17 cellular contexts compared by ENCODE assay signal in genomic region chr2:9802576-9802993, GRCh38. TPM values are rescaled to one million over a fixed set of nuclear protein-coding genes. Genes with fewer than 3 reads are reported as not detected.
A peak's percentile ranks its signal among the peaks of the same experiment; 100 is the strongest.
DNase-seq lines count a peak whose midpoint lies in the region; ATAC-seq, FAIRE-seq and TF ChIP-seq lines count a peak whose summit lies in the region.
"Had no signal": no experiment of that assay in that cellular context is flagged by ENCODE, and none has a peak within 500 bp of the region (broad histone marks: within the 10 kb centered on the region; RNA-seq: fewer than 3 reads in every experiment).

No MANE protein-coding gene starts in this region.

- no peak for DNase-seq in CD8-positive, alpha-beta memory T cell
- DNase-seq in astrocyte (ENCODE audit: low read depth) (no peak), HepG2 (ENCODE audit: low spot score) (no peak), small intestine (no peak)
- DNase-seq in activated naive CD8-positive, alpha-beta T cell treated with anti-CD3 and anti-CD28 coated beads, Interleukin-2, amount 50 U/mL, for 24 hours = no peak
- DNase-seq in activated T-cell treated with anti-CD3 and anti-CD28 coated beads, Interleukin-2, amount 50 U/mL, for 1 hour = no peak
- DNase-seq: activated CD4-positive, CD25-positive, alpha-beta regulatory T cell treated with anti-CD3 and anti-CD28 coated beads, Interleukin-2, amount 50 U/mL, for 72 hours; amniotic stem cell; NCI-H187; NCI-H526; stimulated activated CD4-positive, alpha-beta T cell treated with anti-CD3 and anti-CD28 coated beads, Interleukin-1b, Interleukin-23, amount 100 ng/mL, for 48 hours had no signal

- peak overlapping the region in 5 of 8 donors; percentile 27 to 88 (median 64) for H3K27ac Mint-ChIP-seq in CD8-positive, alpha-beta memory T cell
- peak overlapping the region; percentile 97 for H3K27ac Mint-ChIP-seq in astrocyte (ENCODE audit: unreplicated experiment)
- H3K27ac Mint-ChIP-seq in activated naive CD8-positive, alpha-beta T cell treated with anti-CD3 and anti-CD28 coated beads, Interleukin-2, amount 50 U/mL, for 24 hours = no peak overlapping the region

- in situ Hi-C loops in HepG2 (cut with HindIII; ENCODE audit: extremely low pct_ligation_motif_present, low pct_unique_long_range_greater_than_20kb) = loop anchor here (25.0 kb wide), 1 partner anchor 635 kb away; the partner anchor contains the start of gene ODC1

- intact Hi-C loops in HepG2 (cut with micrococcal nuclease; ENCODE audit: unreplicated experiment) = no loop called here

- CTCF ChIA-PET in CD8-positive, alpha-beta memory T cell (lab: Charles Lee) = interaction anchor here (1.0 to 1.7 kb wide), 3 partner anchors 10 to 329 kb away, joined by 3 to 5 read pairs (median 3); no protein-coding TSS in a partner anchor
- CTCF ChIA-PET in HepG2 (lab: Yijun Ruan, JAX; ENCODE audit: low intra/inter-chr PET ratio, low total read pairs) = no interaction called here

- H2AFZ ChIP-seq in astrocyte (ENCODE audit: low read depth, low read length) = no peak overlapping the region
- H2AFZ ChIP-seq in HepG2 (ENCODE audit: low read length) = no peak overlapping the region

- no peaks in the 10 kb centered on the region for H3K9me3 Mint-ChIP-seq in CD8-positive, alpha-beta memory T cell
- peaks cover 3% of the 10 kb centered on the region for H3K9me3 Mint-ChIP-seq in astrocyte (ENCODE audit: unreplicated experiment)
- no peaks in the 10 kb centered on the region for H3K9me3 Mint-ChIP-seq in activated naive CD8-positive, alpha-beta T cell treated with anti-CD3 and anti-CD28 coated beads, Interleukin-2, amount 50 U/mL, for 24 hours

- POLR2A ChIA-PET in CD8-positive, alpha-beta memory T cell (lab: Charles Lee) = interaction anchor here (1.1 kb wide), 1 partner anchor 37 kb away, joined by 3 read pairs; no protein-coding TSS in a partner anchor
- POLR2A ChIA-PET in HepG2 (lab: Yijun Ruan, JAX) = no interaction called here

- H3K4me1 Mint-ChIP-seq in CD8-positive, alpha-beta memory T cell = peaks cover 30 to 35% (median 32%) of the 10 kb centered on the region in 3 donors
- H3K4me1 Mint-ChIP-seq in astrocyte (ENCODE audit: low read depth, unreplicated experiment) = peaks cover 17% of the 10 kb centered on the region
- H3K4me1 Mint-ChIP-seq in activated naive CD8-positive, alpha-beta T cell treated with anti-CD3 and anti-CD28 coated beads, Interleukin-2, amount 50 U/mL, for 24 hours = peaks cover 21% of the 10 kb centered on the region

- H3K79me2 ChIP-seq in astrocyte (ENCODE audit: insufficient read depth, low read length) (no peaks in the 10 kb centered on the region), HepG2 (ENCODE audit: insufficient read depth, low read length) (no peaks in the 10 kb centered on the region)

- H3K36me3 ChIP-seq in CD8-positive, alpha-beta memory T cell (ENCODE audit: insufficient read depth, low read length) = no peaks in the 10 kb centered on the region
- no peaks in the 10 kb centered on the region for H3K36me3 ChIP-seq in astrocyte (ENCODE audit: insufficient read depth, low read length)
- no peaks in the 10 kb centered on the region for H3K36me3 ChIP-seq in HepG2 (replicated peaks in 1 of 2; ENCODE audit: control insufficient read depth in 1 of 2, insufficient read depth in 2 of 2, low read length in 2 of 2)
- H3K36me3 ChIP-seq in small intestine (ENCODE audit: control insufficient read depth in 2 of 2, insufficient read depth in 2 of 2, low read length in 2 of 2) = no peaks in the 10 kb centered on the region
- H3K36me3 ChIP-seq: prostate gland, tibial artery had no signal

- peaks cover 20% of the 10 kb centered on the region for H3K4me1 ChIP-seq in CD8-positive, alpha-beta memory T cell (ENCODE audit: insufficient read depth, low read length)
- peaks cover 33% of the 10 kb centered on the region for H3K4me1 ChIP-seq in astrocyte (ENCODE audit: insufficient read depth, low read length)
- peaks cover 64% of the 10 kb centered on the region for H3K4me1 ChIP-seq in HepG2 (ENCODE audit: insufficient read depth, low read length)
- peaks cover 9 to 14% of the 10 kb centered on the region in 2 donors for H3K4me1 ChIP-seq in small intestine (ENCODE audit: control insufficient read depth in 2 of 2, insufficient read depth in 1 of 2, low read depth in 1 of 2, low read length in 1 of 2)

- no peak for TF ChIP-seq POLR2A in HepG2 (IDR thresholded peaks at IDR 0.05; ENCODE audit: insufficient read depth in 1 of 2, low read depth in 2 of 2, low read length in 2 of 2)

- no peak overlapping the region for H3K4me3 ChIP-seq in CD8-positive, alpha-beta memory T cell (ENCODE audit: low read length)
- H3K4me3 ChIP-seq in astrocyte (ENCODE audit: insufficient read depth, low read depth, low read length) (no peak overlapping the region), HepG2 (replicated peaks in 1 of 3; ENCODE audit: insufficient read depth in 1 of 3, low read depth in 2 of 3, low read length in 3 of 3) (no peak overlapping the region), small intestine (ENCODE audit: low read depth in 1 of 2, low read length in 2 of 2) (no peak overlapping the region)
- H3K4me3 ChIP-seq: prostate gland, tibial artery had no signal

- no peak for TF ChIP-seq EP300 in HepG2 (IDR thresholded peaks at IDR 0.05; ENCODE audit: low read depth in 2 of 2, low read length in 2 of 2)
- no peak for TF ChIP-seq EP300 in HepG2 (CRISPR knock-in tag; IDR thresholded peaks at IDR 0.05; ENCODE audit: borderline replicate concordance)

- FAIRE-seq in astrocyte (lab: Jason Lieb, UNC) (no peak), HepG2 (lab: Jason Lieb, UNC) (no peak), small intestine (lab: Jason Lieb, UNC) (no peak)
- FAIRE-seq: GM18507, GM19239 had no signal

- H3K27me3 ChIP-seq in CD8-positive, alpha-beta memory T cell (ENCODE audit: insufficient read depth, low read length, poor library complexity, severe bottlenecking) = no peaks in the 10 kb centered on the region
- H3K27me3 ChIP-seq in astrocyte (ENCODE audit: insufficient read depth, low read length) (no peaks in the 10 kb centered on the region), HepG2 (ENCODE audit: control insufficient read depth in 1 of 2, insufficient read depth in 2 of 2, low read length in 2 of 2) (peaks cover 6 to 53% of the 10 kb centered on the region in 2 experiments; a peak in 4 of 5 replicates), small intestine (ENCODE audit: control insufficient read depth in 2 of 2, insufficient read depth in 2 of 2, low read length in 2 of 2) (no peaks in the 10 kb centered on the region)
- H3K27me3 ChIP-seq: tibial artery had no signal

- no TSS peak for BruUV-seq in HepG2 (replicated peaks; lab: Mats Ljungman, UMichigan)

- H4K20me1 ChIP-seq in astrocyte (ENCODE audit: insufficient read depth, low read length) (no peaks in the 10 kb centered on the region), HepG2 (ENCODE audit: insufficient read depth, low read length) (no peaks in the 10 kb centered on the region)

- 41% methylated on average over 8 of the region's 8 CpGs for WGBS in HepG2 (ENCODE audit: low lambda C conversion rate)
- WGBS in small intestine, 3 donors = 22 to 66% (median 59%) methylated on average over 8 of the region's 8 CpGs

- ATAC-seq in HepG2 (no peak), GM21723 (IDR thresholded peaks at IDR 0.05; ENCODE audit: unreplicated experiment) (no peak), GM19452 (IDR thresholded peaks at IDR 0.05; ENCODE audit: unreplicated experiment) (no peak)
- ATAC-seq in activated naive CD8-positive, alpha-beta T cell treated with anti-CD3 and anti-CD28 coated beads, Interleukin-2, amount 50 U/mL, for 24 hours = no peak

- H3K9me3 ChIP-seq in CD8-positive, alpha-beta memory T cell (ENCODE audit: low read length) = no peaks in the 10 kb centered on the region
- no peaks in the 10 kb centered on the region for H3K9me3 ChIP-seq in astrocyte (ENCODE audit: insufficient read depth, low read depth, low read length)
- H3K9me3 ChIP-seq in HepG2 (ENCODE audit: low read length) = no peaks in the 10 kb centered on the region
- no peaks in the 10 kb centered on the region for H3K9me3 ChIP-seq in small intestine (ENCODE audit: control insufficient read depth, low read depth)
- H3K9me3 ChIP-seq: prostate gland, tibial artery had no signal

- TF ChIP-seq CTCF in astrocyte (IDR thresholded peaks at IDR 0.05; ENCODE audit: insufficient read depth, low read depth, low read length) (no peak), HepG2 (CRISPR knock-in tag; IDR thresholded peaks at IDR 0.05) (no peak)

- no peak overlapping the region for H3K4me3 Mint-ChIP-seq in CD8-positive, alpha-beta memory T cell
- no peak overlapping the region for H3K4me3 Mint-ChIP-seq in astrocyte (ENCODE audit: unreplicated experiment)
- no peak overlapping the region for H3K4me3 Mint-ChIP-seq in activated naive CD8-positive, alpha-beta T cell treated with anti-CD3 and anti-CD28 coated beads, Interleukin-2, amount 50 U/mL, for 24 hours

- peaks cover 0 to 1% of the 10 kb centered on the region in 2 donors for H3K27me3 Mint-ChIP-seq in CD8-positive, alpha-beta memory T cell
- H3K27me3 Mint-ChIP-seq in astrocyte (ENCODE audit: low read depth, unreplicated experiment) = peaks cover 20% of the 10 kb centered on the region
- H3K27me3 Mint-ChIP-seq in activated naive CD8-positive, alpha-beta T cell treated with anti-CD3 and anti-CD28 coated beads, Interleukin-2, amount 50 U/mL, for 24 hours = peaks cover 3% of the 10 kb centered on the region

- no peak overlapping the region for H3K9ac ChIP-seq in astrocyte (ENCODE audit: low read length)
- H3K9ac ChIP-seq in HepG2 (ENCODE audit: insufficient read depth, low read depth, low read length) = no peak overlapping the region

- H3K27ac ChIP-seq in CD8-positive, alpha-beta memory T cell (ENCODE audit: low read depth, low read length) = no peak overlapping the region
- H3K27ac ChIP-seq in astrocyte (ENCODE audit: low read depth, low read length) (peak overlapping the region; percentile 77), HepG2 (ENCODE audit: extremely low read length, insufficient read depth, low read length) (no peak overlapping the region), small intestine (ENCODE audit: low read depth in 1 of 2, low read length in 1 of 2) (peak overlapping the region; percentile 3 to 52)

- peak overlapping the region; percentile 74 for H3K4me2 ChIP-seq in astrocyte (ENCODE audit: low read length)
- H3K4me2 ChIP-seq in HepG2 (ENCODE audit: low read depth, low read length) = peak overlapping the region; percentile 41; the same call in 1 of the 2 replicates

- peaks cover 0 to 1% (median 0%) of the 10 kb centered on the region in 3 donors for H3K36me3 Mint-ChIP-seq in CD8-positive, alpha-beta memory T cell
- H3K36me3 Mint-ChIP-seq in astrocyte (ENCODE audit: low read depth, unreplicated experiment) = no peaks in the 10 kb centered on the region
- no peaks in the 10 kb centered on the region for H3K36me3 Mint-ChIP-seq in activated naive CD8-positive, alpha-beta T cell treated with anti-CD3 and anti-CD28 coated beads, Interleukin-2, amount 50 U/mL, for 24 hours (ENCODE audit: low read depth)

- TF ChIP-seq RAD21 in HepG2 (CRISPR knock-in tag; IDR thresholded peaks at IDR 0.05) = no peak

RNA-seq across cellular contexts. Expression of gene TAF1B, which starts 40.7 kb away (rescaled TPM):
- 10 to 100 TPM; 20.6 to 24.3 TPM for total RNA-seq in CD8-positive, alpha-beta memory T cell
- 19.1 TPM for polyA plus RNA-seq in CD8-positive, alpha-beta memory T cell
- 14.5 and 15.7 TPM in 2 replicates for total RNA-seq in astrocyte
- 27.7 and 34.0 TPM in 2 replicates for total RNA-seq in HepG2 (2016; rRNA removed; fragmentation: Illumina TruSeq; extraction: Trizol)
- 6.1 and 6.8 TPM in 2 replicates for total RNA-seq in HepG2 (2016; cell fraction: cytosol; rRNA removed; fragmentation: Illumina TruSeq; extraction: Trizol; ENCODE audit: low read depth)
- 26.3 and 35.7 TPM in 2 replicates for total RNA-seq in HepG2 (2016; cell fraction: insoluble cytoplasmic fraction; rRNA removed; fragmentation: Illumina TruSeq; extraction: Trizol)
- 10.3 and 12.6 TPM in 2 replicates for total RNA-seq in HepG2 (2016; cell fraction: membrane; rRNA removed; fragmentation: Illumina TruSeq; extraction: Trizol)
- 33.1 and 35.1 TPM in 2 replicates for total RNA-seq in HepG2 (2016; cell fraction: nucleus; rRNA removed; fragmentation: Illumina TruSeq; extraction: Trizol)
- 10.7 and 13.3 TPM in 2 replicates for polyA plus RNA-seq in HepG2 (2011; rRNA removed)
- polyA plus RNA-seq in HepG2 (2011; cell fraction: cytosol; rRNA removed) = 4.8 and 6.4 TPM in 2 replicates
- 6.6 and 9.5 TPM in 2 replicates for polyA plus RNA-seq in HepG2 (2011; cell fraction: nucleus; rRNA removed)
- polyA plus RNA-seq in HepG2 (2012) = 8.9 and 14.8 TPM in 2 replicates
- polyA plus RNA-seq in HepG2 (2016; cell fraction: cytosol; fragmentation: Illumina TruSeq; extraction: Trizol; ENCODE audit: low read depth) = 3.0 and 3.3 TPM in 2 replicates
- 30.6 and 33.2 TPM in 2 replicates for polyA plus RNA-seq in HepG2 (2016; cell fraction: insoluble cytoplasmic fraction; fragmentation: Illumina TruSeq; extraction: Trizol; ENCODE audit: low read depth)
- 4.6 and 6.3 TPM in 2 replicates for polyA plus RNA-seq in HepG2 (2016; cell fraction: membrane; fragmentation: Illumina TruSeq; extraction: Trizol; ENCODE audit: low read depth)
- 20.1 and 24.0 TPM in 2 replicates for polyA plus RNA-seq in HepG2 (2016; cell fraction: nucleus; fragmentation: Illumina TruSeq; extraction: Trizol; ENCODE audit: insufficient read depth, low read depth)
- polyA minus RNA-seq in HepG2 (2011; rRNA and poly(A)+ RNA removed; ENCODE audit: low replicate concordance) = 9.4 and 16.3 TPM in 2 replicates
- 14.0 and 16.2 TPM in 2 replicates for polyA minus RNA-seq in HepG2 (2011; cell fraction: cytosol; rRNA and poly(A)+ RNA removed)
- polyA minus RNA-seq in HepG2 (2011; cell fraction: nucleus; rRNA and poly(A)+ RNA removed) = 90.8 and 101 TPM in 2 replicates
- 1 to 10 TPM; 1.1 to 6.0 (median 2.2) TPM for polyA plus RNA-seq in small intestine

Comparison
In these comparisons a context has a peak if more than half of its experiments do, and no peak if none do; other contexts are left out.
1. H3K27ac ChIP-seq: peak in astrocyte (single experiment) and small intestine (2 of 2); none in CD8-positive, alpha-beta memory T cell (single experiment) and HepG2 (single experiment).